ENCODE assay signal across 8 cellular contexts in the genomic region with DNA sequence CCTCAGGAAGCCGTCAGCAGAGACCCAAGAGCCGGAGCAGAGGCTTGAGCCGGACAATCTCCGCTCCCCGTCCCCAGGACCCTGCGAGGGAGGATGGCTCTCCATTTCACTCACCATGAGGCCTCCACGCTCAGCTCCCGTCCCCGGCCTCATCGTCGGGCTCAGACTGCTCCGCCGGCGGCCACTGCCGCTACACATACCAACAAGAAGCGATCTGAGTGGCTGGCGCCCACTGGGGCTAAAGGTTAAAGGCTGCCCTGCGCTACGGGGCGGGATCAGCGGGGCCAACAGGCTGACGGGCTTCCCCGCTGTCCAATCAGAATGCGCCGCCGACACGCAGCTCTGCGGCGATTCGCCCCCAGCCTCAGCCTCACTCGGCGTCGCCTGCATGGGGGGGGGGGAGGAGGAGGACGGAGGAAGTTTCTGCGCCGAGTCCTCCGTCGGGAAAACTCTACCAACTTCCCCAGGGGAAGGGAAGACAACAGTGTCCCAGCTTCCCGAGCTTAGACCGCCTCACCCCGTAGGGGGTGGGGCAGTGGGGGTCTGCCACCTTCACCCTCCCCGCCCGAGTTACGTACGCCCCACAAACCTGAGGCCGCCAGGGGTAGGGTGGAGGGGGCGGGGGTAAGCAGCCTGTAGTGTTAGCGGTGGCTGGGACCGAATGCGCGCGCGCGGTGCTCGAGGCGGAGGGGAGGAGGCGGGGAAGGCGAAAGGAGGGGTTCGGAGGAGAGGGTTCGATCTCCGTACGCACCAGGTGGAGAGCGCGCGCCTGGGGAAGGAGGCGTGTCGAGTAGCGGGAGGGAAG.
A peak's percentile ranks its signal among the peaks of the same experiment; 100 is the strongest.
DNase-seq lines count a peak whose midpoint lies in the region; ATAC-seq and TF ChIP-seq lines count a peak whose summit lies in the region.

TSS of gene PRPF40A (minus strand) at position 220 of the 805 bp plus-strand sequence. CDS start at position 198, 22 bp downstream.

- ATAC-seq in GM19035 (IDR thresholded peaks at IDR 0.05; ENCODE audit: unreplicated experiment) = peak; percentile 66
- ATAC-seq in HG03354 (IDR thresholded peaks at IDR 0.05; ENCODE audit: poor library complexity, severe bottlenecking, unreplicated experiment) = peak; percentile 70
- ATAC-seq in activated CD4-positive, CD25-positive, alpha-beta regulatory T cell treated with anti-CD3 and anti-CD28 coated beads, Interleukin-2, amount 50 U/mL, for 24 hours = peak; percentile 76 to 82

- DNase-seq in AG09319 (ENCODE audit: extremely low read depth, low read depth) (peak; percentile 96), NCI-H446 treated with DMSO at 0.1 percent for 48 hours (lab: John Stamatoyannopoulos, UW) (peak; percentile 94), cerebellar cortex (ENCODE audit: low spot score) (peak; percentile 98), islet precursor cell (peak; percentile 99)
- DNase-seq in stimulated activated CD4-positive, alpha-beta T cell treated with anti-CD3 and anti-CD28 coated beads, Interleukin-12 subunit alpha, Interleukin-12 subunit beta, amount 100 ng/mL, for 48 hours (ENCODE audit: low read depth in 2 of 3, low spot score in 1 of 3) = peak; percentile 97 to 98 (median 97)

- TF ChIP-seq CTCF in AG09319 (IDR thresholded peaks at IDR 0.05; ENCODE audit: low read depth, low read length) = no peak

Comparison
In these comparisons a context has a peak if more than half of its experiments do, and no peak if none do; other contexts are left out.
1. Peak in every context shown above with its lines: DNase-seq and ATAC-seq.